In the genomic region with DNA sequence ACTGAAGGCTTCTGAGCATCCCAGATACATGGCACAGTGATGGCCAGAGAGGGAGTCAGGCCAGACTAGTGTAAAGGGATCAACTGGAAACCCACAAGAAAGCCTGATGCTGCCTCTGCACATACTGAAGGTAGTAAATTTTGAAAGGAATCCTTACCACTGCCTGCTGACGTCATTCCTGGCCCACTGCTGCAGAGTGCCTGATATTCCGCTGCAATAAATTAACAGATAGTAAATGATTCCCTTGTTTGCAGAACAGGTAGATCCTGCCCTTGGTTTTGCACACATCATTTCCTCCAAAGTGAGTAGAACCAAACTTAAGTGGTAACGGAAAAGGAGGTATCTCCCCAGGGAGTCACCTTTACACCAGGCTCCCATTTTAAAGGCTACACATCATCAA, we compare ENCODE assay signal across 25 cellular contexts.
"Had no signal": no experiment of that assay in that cellular context is flagged by ENCODE, and none has a peak within 500 bp of the region (broad histone marks: within the 10 kb centered on the region; RNA-seq: fewer than 3 reads in every experiment).

No MANE protein-coding gene starts in this region.

- H3K27me3 Mint-ChIP-seq: activated CD4-positive, alpha-beta memory T cell treated with anti-CD3 and anti-CD28 coated beads, Interleukin-2, amount 10 ng/mL, durations not matched to agents 7 days and 5 days; activated CD4-positive, alpha-beta T cell treated with anti-CD3 and anti-CD28 coated beads for 36 hours; activated naive CD4-positive, alpha-beta T cell treated with anti-CD3 and anti-CD28 coated beads, Interleukin-2, amount 10 ng/mL, durations not matched to agents 7 days and 5 days; activated naive CD8-positive, alpha-beta T cell treated with anti-CD3 and anti-CD28 coated beads for 36 hours had no signal

- H3K4me3 ChIP-seq: breast epithelium, SK-N-MC had no signal

- H3K27ac ChIP-seq: breast epithelium, SK-N-MC, VCaP had no signal

- H3K27ac Mint-ChIP-seq: activated CD4-positive, alpha-beta memory T cell treated with anti-CD3 and anti-CD28 coated beads, Interleukin-2, amount 10 ng/mL, durations not matched to agents 7 days and 5 days; activated CD4-positive, alpha-beta T cell treated with anti-CD3 and anti-CD28 coated beads for 36 hours; activated naive CD4-positive, alpha-beta T cell treated with anti-CD3 and anti-CD28 coated beads, Interleukin-2, amount 10 ng/mL, durations not matched to agents 7 days and 5 days; activated naive CD8-positive, alpha-beta T cell treated with anti-CD3 and anti-CD28 coated beads for 36 hours; activated T-helper 2 cell treated with anti-CD3 and anti-CD28 coated beads, Interferon-gamma antibody, Interleukin-2, Interleukin-4, amounts not matched to agents 10 μg/mL and 5 μg/mL and 100 μg/mL, durations not matched to agents 14 hours and 24 hours and 36 hours had no signal

- H3K4me1 Mint-ChIP-seq: activated CD4-positive, alpha-beta memory T cell treated with anti-CD3 and anti-CD28 coated beads, Interleukin-2, amount 10 ng/mL, durations not matched to agents 7 days and 5 days; activated CD4-positive, alpha-beta T cell treated with anti-CD3 and anti-CD28 coated beads for 36 hours; activated naive CD4-positive, alpha-beta T cell treated with anti-CD3 and anti-CD28 coated beads, Interleukin-2, amount 10 ng/mL, durations not matched to agents 7 days and 5 days; activated naive CD8-positive, alpha-beta T cell treated with anti-CD3 and anti-CD28 coated beads for 36 hours had no signal

- H3K36me3 Mint-ChIP-seq: activated naive CD4-positive, alpha-beta T cell treated with anti-CD3 and anti-CD28 coated beads, Interleukin-2, amount 10 ng/mL, durations not matched to agents 7 days and 5 days; activated naive CD8-positive, alpha-beta T cell treated with anti-CD3 and anti-CD28 coated beads for 36 hours had no signal

- H3K4me1 ChIP-seq: breast epithelium had no signal

- H3K4me3 Mint-ChIP-seq: activated CD4-positive, alpha-beta memory T cell treated with anti-CD3 and anti-CD28 coated beads, Interleukin-2, amount 10 ng/mL, durations not matched to agents 7 days and 5 days; activated CD4-positive, alpha-beta T cell treated with anti-CD3 and anti-CD28 coated beads for 36 hours; activated naive CD4-positive, alpha-beta T cell treated with anti-CD3 and anti-CD28 coated beads, Interleukin-2, amount 10 ng/mL, durations not matched to agents 7 days and 5 days; activated naive CD8-positive, alpha-beta T cell treated with anti-CD3 and anti-CD28 coated beads for 36 hours had no signal

- H3K27me3 ChIP-seq: breast epithelium had no signal

- H3K36me3 ChIP-seq: breast epithelium had no signal

- H3K9me3 Mint-ChIP-seq: activated CD4-positive, alpha-beta memory T cell treated with anti-CD3 and anti-CD28 coated beads, Interleukin-2, amount 10 ng/mL, durations not matched to agents 7 days and 5 days; activated naive CD4-positive, alpha-beta T cell treated with anti-CD3 and anti-CD28 coated beads, Interleukin-2, amount 10 ng/mL, durations not matched to agents 7 days and 5 days; activated naive CD8-positive, alpha-beta T cell treated with anti-CD3 and anti-CD28 coated beads for 36 hours; activated T-helper 2 cell treated with anti-CD3 and anti-CD28 coated beads, Interferon-gamma antibody, Interleukin-2, Interleukin-4, amounts not matched to agents 10 μg/mL and 5 μg/mL and 100 μg/mL, durations not matched to agents 14 hours and 24 hours and 36 hours had no signal

- H3K9me3 ChIP-seq: breast epithelium had no signal

- DNase-seq: activated CD4-positive, alpha-beta memory T cell treated with anti-CD3 and anti-CD28 coated beads, Interleukin-2, amount 10 ng/mL, durations not matched to agents 7 days and 5 days; activated CD4-positive, alpha-beta T cell treated with anti-CD3 and anti-CD28 coated beads for 36 hours; activated CD4-positive, alpha-beta T cell treated with anti-CD3 and anti-CD28 coated beads, Interleukin-2, amount 50 U/mL, for 1 hour; activated gamma-delta T cell treated with Interleukin-2 at 50 U/mL for 16 hours; activated naive CD4-positive, alpha-beta T cell treated with anti-CD3 and anti-CD28 coated beads, Interleukin-2, amount 10 ng/mL, durations not matched to agents 7 days and 5 days; activated naive CD8-positive, alpha-beta T cell treated with anti-CD3 and anti-CD28 coated beads for 36 hours; activated T-cell treated with anti-CD3 and anti-CD28 coated beads for 4 hours; activated T-cell treated with anti-CD3 and anti-CD28 coated beads, Interleukin-2, amount 50 U/mL, for 48 hours; aorta; caudate nucleus; KG1; NCI-H1092; NCI-H1694; NCI-H2081; NCI-H2171; NCI-H2227 treated with DMSO at 0.1 percent for 48 hours; NCI-H446 treated with DMSO at 0.1 percent for 48 hours; NCI-H526 treated with DMSO at 0.1 percent for 48 hours; NCI-H82; RPMI8226; T-helper 1 cell had no signal
